ENCODE assay signal across 8 cellular contexts in genomic region chr1:52057245-52057644, GRCh38. TPM values are rescaled to one million over a fixed set of nuclear protein-coding genes. Genes with fewer than 3 reads are reported as not detected.
DNase-seq lines count a peak whose midpoint lies in the region; TF ChIP-seq lines count a peak whose summit lies in the region.

No MANE protein-coding gene starts in this region.

- no peak overlapping the region for H3K9ac ChIP-seq in rectal smooth muscle tissue (ENCODE audit: low read length)

- peak overlapping the region; percentile 97 for H3K4me2 ChIP-seq in OCI-LY7 (ENCODE audit: low read length)

- TF ChIP-seq POLR2A in esophagus muscularis mucosa (IDR thresholded peaks at IDR 0.05; ENCODE audit: low read depth), result no peak

- H3K9me2 ChIP-seq in OCI-LY7 (ENCODE audit: insufficient read depth, low read length), result no peaks in the 10 kb centered on the region

- TSS peak; percentile 79 for BruUV-seq in OCI-LY7 (replicated peaks; lab: Mats Ljungman, UMichigan)

- H3K4me3 ChIP-seq in GM08714 (ENCODE audit: low read length), result peak overlapping the region; percentile 91
- H3K4me3 ChIP-seq in OCI-LY7 (ENCODE audit: low read depth, low read length, poor library complexity, severe bottlenecking), result peak overlapping the region; percentile 96
- peak overlapping the region; percentile 87 to 98 (median 95) for H3K4me3 ChIP-seq in esophagus muscularis mucosa
- peak overlapping the region; percentile 76 for H3K4me3 ChIP-seq in rectal smooth muscle tissue (ENCODE audit: low read length)

- CTCF ChIA-PET in OCI-LY7 (lab: Charles Lee; ENCODE audit: unreplicated experiment), result no interaction called here

- peaks cover 38% of the 10 kb centered on the region for H3K4me1 ChIP-seq in OCI-LY7 (ENCODE audit: insufficient read depth, low read length, poor library complexity, severe bottlenecking)
- H3K4me1 ChIP-seq in esophagus muscularis mucosa, result peaks cover 37 to 49% (median 47%) of the 10 kb centered on the region in 4 donors
- H3K4me1 ChIP-seq in rectal smooth muscle tissue (ENCODE audit: control insufficient read depth, insufficient read depth, low read length), result peaks cover 13% of the 10 kb centered on the region

- H3K36me3 ChIP-seq in OCI-LY7 (ENCODE audit: insufficient read depth, low read length) (peaks cover 45% of the 10 kb centered on the region), esophagus muscularis mucosa (peaks cover 11 to 36% (median 24%) of the 10 kb centered on the region in 4 donors), rectal smooth muscle tissue (ENCODE audit: control insufficient read depth, insufficient read depth, low read length) (peaks cover 5% of the 10 kb centered on the region)

- H3K27me3 ChIP-seq in esophagus muscularis mucosa (no peaks in the 10 kb centered on the region), rectal smooth muscle tissue (ENCODE audit: control insufficient read depth, insufficient read depth, low read length) (no peaks in the 10 kb centered on the region)

- POLR2A ChIA-PET in OCI-LY7 (lab: Charles Lee), result interaction anchor here (0.6 kb wide), 2 partner anchors 10 to 330 kb away, joined by 3 to 4 read pairs; no protein-coding TSS in a partner anchor

- peaks cover 31% of the 10 kb centered on the region; the same call in 1 of the 2 replicates for H4K20me1 ChIP-seq in OCI-LY7 (ENCODE audit: insufficient read depth, low read length)

- TF ChIP-seq EP300 in esophagus muscularis mucosa (IDR thresholded peaks at IDR 0.05), result no peak

- TF ChIP-seq CTCF in OCI-LY7 (conservative IDR thresholded peaks at IDR 0.05; ENCODE audit: low read length) (no peak), esophagus muscularis mucosa (IDR thresholded peaks at IDR 0.05) (no peak)

- WGBS in esophagus muscularis mucosa, result 17% methylated on average over 1 of the region's 1 CpG

- H3K79me2 ChIP-seq in OCI-LY7 (ENCODE audit: insufficient read depth, low read depth, low read length), result peaks cover 70% of the 10 kb centered on the region

- H2AFZ ChIP-seq in OCI-LY7 (ENCODE audit: low read length), result no peak overlapping the region

- DNase-seq in OCI-LY7 (ENCODE audit: low spot score) (no peak), esophagus muscularis mucosa (ENCODE audit: extremely low spot score) (no peak), NCI-H146 (lab: John Stamatoyannopoulos, UW) (no peak), NCI-H2081 (lab: John Stamatoyannopoulos, UW) (no peak), HT-29 (ENCODE audit: low spot score) (no peak), dermis blood vessel endothelial cell (no peak)

- H3K27ac ChIP-seq in OCI-LY7 (ENCODE audit: low read depth, low read length, poor library complexity, severe bottlenecking) (peak overlapping the region; percentile 80), esophagus muscularis mucosa (replicated peaks in 1 of 4) (peak overlapping the region; percentile 88 to 95 (median 93)), rectal smooth muscle tissue (ENCODE audit: low read depth, low read length) (no peak overlapping the region)

- H3K9me3 ChIP-seq in OCI-LY7 (ENCODE audit: low read length) (no peaks in the 10 kb centered on the region), esophagus muscularis mucosa (no peaks in the 10 kb centered on the region)

- intact Hi-C loops in OCI-LY7 (cut with micrococcal nuclease; ENCODE audit: unreplicated experiment) (loop anchor here (2.0 to 10.0 kb wide), 3 partner anchors 346 to 1778 kb away; partner anchors contain the start of genes LRP8 and NDC1), esophagus muscularis mucosa (cut with DNase I) (no loop called here)

RNA-seq across cellular contexts. Expression of gene BTF3L4, which starts 1.1 kb away (rescaled TPM):
- 25.5 and 27.4 TPM in 2 replicates for total RNA-seq in OCI-LY7 (2014; rRNA removed; shearing (Covaris generic))
- total RNA-seq in OCI-LY7 (2022) (47.6 and 49.0 TPM in 2 replicates), esophagus muscularis mucosa (10 to 100 TPM; 22.6 to 48.5 (median 30.2) TPM), dermis blood vessel endothelial cell (30.7 and 43.9 TPM in 2 replicates)
- 19.0 and 22.6 TPM in 2 replicates for total RNA-seq in HT-29 (2014; rRNA removed; shearing (Covaris generic))

RNA-seq across cellular contexts. Expression of gene TXNDC12, which starts 2.3 kb away (rescaled TPM):
- 26.6 and 28.5 TPM in 2 replicates for total RNA-seq in OCI-LY7 (2014; rRNA removed; shearing (Covaris generic))
- total RNA-seq in OCI-LY7 (2022), result 38.2 and 40.5 TPM in 2 replicates
- 10 to 100 TPM; 13.7 to 25.8 (median 15.8) TPM for total RNA-seq in esophagus muscularis mucosa
- 27.3 and 28.7 TPM in 2 replicates for total RNA-seq in HT-29 (2014; rRNA removed; shearing (Covaris generic))
- total RNA-seq in dermis blood vessel endothelial cell, result 23.0 and 37.8 TPM in 2 replicates

RNA-seq across cellular contexts. Expression of gene KTI12, which starts 23.6 kb away (rescaled TPM):
- 15.8 and 16.4 TPM in 2 replicates for total RNA-seq in OCI-LY7 (2014; rRNA removed; shearing (Covaris generic))
- 16.8 and 16.9 TPM in 2 replicates for total RNA-seq in OCI-LY7 (2022)
- 10 to 100 TPM in 1 of 4 donors, 1 to 10 TPM in 3; 6.6 to 11.1 (median 8.8) TPM for total RNA-seq in esophagus muscularis mucosa
- 20.7 and 24.5 TPM in 2 replicates for total RNA-seq in HT-29 (2014; rRNA removed; shearing (Covaris generic))
- 12.8 and 14.1 TPM in 2 replicates for total RNA-seq in dermis blood vessel endothelial cell
